9 cellular contexts compared by ENCODE assay signal in the genomic region with DNA sequence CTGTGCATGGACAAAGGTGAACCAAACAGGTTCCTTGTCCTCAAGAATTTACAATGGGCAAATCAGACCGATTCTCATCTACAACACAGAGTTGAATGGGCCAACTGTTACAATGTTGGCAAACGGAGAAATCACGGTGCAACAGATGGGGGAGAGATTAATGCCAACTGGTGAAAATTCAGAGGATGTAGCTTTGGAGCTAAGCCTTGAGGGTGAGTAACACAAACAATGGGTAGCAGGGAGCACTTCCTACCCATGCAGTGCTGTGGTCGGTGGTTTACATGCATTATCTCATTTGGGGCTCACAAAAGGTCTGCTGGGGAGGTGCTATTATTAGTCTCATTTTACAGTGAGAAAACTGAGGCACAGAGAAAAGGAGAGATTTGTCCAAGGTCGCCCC. TPM values are rescaled to one million over a fixed set of nuclear protein-coding genes. Genes with fewer than 3 reads are reported as not detected.
DNase-seq lines count a peak whose midpoint lies in the region; ATAC-seq and TF ChIP-seq lines count a peak whose summit lies in the region.
"Had no signal": no experiment of that assay in that cellular context is flagged by ENCODE, and none has a peak within 500 bp of the region (broad histone marks: within the 10 kb centered on the region; RNA-seq: fewer than 3 reads in every experiment).

No MANE protein-coding gene starts in this region.

- H2BK12ac ChIP-seq in trophoblast cell (ENCODE audit: low read length) = no peak overlapping the region

- no peak overlapping the region for H3K14ac ChIP-seq in trophoblast cell (ENCODE audit: low read length)

- no peak overlapping the region for H3K23ac ChIP-seq in trophoblast cell (ENCODE audit: low read length)

- H3K79me2 ChIP-seq in trophoblast cell (ENCODE audit: control insufficient read depth, insufficient read depth, low read length, poor library complexity) = no peaks in the 10 kb centered on the region

- no peaks in the 10 kb centered on the region for H3K9me3 Mint-ChIP-seq in MCF 10A (ENCODE audit: unreplicated experiment)
- no peaks in the 10 kb centered on the region for H3K9me3 Mint-ChIP-seq in central memory CD8-positive, alpha-beta T cell
- no peaks in the 10 kb centered on the region for H3K9me3 Mint-ChIP-seq in stimulated activated naive CD8-positive, alpha-beta T cell treated with anti-CD3 and anti-CD28 coated beads, Interleukin-15, amount 100 ng/mL, for 72 hours

- ATAC-seq in central memory CD8-positive, alpha-beta T cell (replicated peaks; ENCODE audit: extremely low read depth, poor library complexity, severe bottlenecking) = peak; percentile 34
- ATAC-seq in stimulated activated naive CD8-positive, alpha-beta T cell treated with anti-CD3 and anti-CD28 coated beads, Interleukin-15, amount 100 ng/mL, for 72 hours = peak; percentile 19
- ATAC-seq in HG03039 (IDR thresholded peaks at IDR 0.05; ENCODE audit: unreplicated experiment) (no peak), sciatic nerve (no peak)

- no peaks in the 10 kb centered on the region for H3K36me3 Mint-ChIP-seq in MCF 10A (ENCODE audit: insufficient read depth, unreplicated experiment)
- H3K36me3 Mint-ChIP-seq in central memory CD8-positive, alpha-beta T cell (ENCODE audit: insufficient read depth) = peaks cover 4% of the 10 kb centered on the region

- H2AFZ ChIP-seq in trophoblast cell (ENCODE audit: insufficient read depth, low read length, poor library complexity) = no peak overlapping the region

- H3K4me1 ChIP-seq in breast epithelium = no peaks in the 10 kb centered on the region
- peaks cover 13 to 25% of the 10 kb centered on the region in 2 experiments for H3K4me1 ChIP-seq in trophoblast cell (ENCODE audit: control insufficient read depth in 1 of 2, insufficient read depth in 2 of 2, low read length in 2 of 2)

- no peak overlapping the region for H2BK5ac ChIP-seq in trophoblast cell (ENCODE audit: low read depth, low read length, poor library complexity)

- H3K9ac ChIP-seq in trophoblast cell (ENCODE audit: low read length) = no peak overlapping the region

- TF ChIP-seq CTCF in MCF 10A (IDR thresholded peaks at IDR 0.05; ENCODE audit: unreplicated experiment) = no peak
- no peak for TF ChIP-seq CTCF in breast epithelium (IDR thresholded peaks at IDR 0.05)

- H3K36me3 ChIP-seq in breast epithelium = no peaks in the 10 kb centered on the region
- H3K36me3 ChIP-seq in trophoblast cell (ENCODE audit: control insufficient read depth in 1 of 2, insufficient read depth in 2 of 2, low read length in 2 of 2) = no peaks in the 10 kb centered on the region

- H3K79me1 ChIP-seq in trophoblast cell (ENCODE audit: low read length) = peaks cover 11% of the 10 kb centered on the region

- no peak overlapping the region for H4K12ac ChIP-seq in trophoblast cell (ENCODE audit: low read depth, low read length)

- CTCF ChIA-PET in MCF 10A (lab: Yijun Ruan, JAX) = interaction anchor here (0.6 to 1.3 kb wide), 4 partner anchors 10 to 60 kb away, joined by 4 read pairs; no protein-coding TSS in a partner anchor

- no peak overlapping the region for H4K8ac ChIP-seq in trophoblast cell (ENCODE audit: low read depth, low read length)

- H3K27ac ChIP-seq in breast epithelium (no peak overlapping the region), trophoblast cell (ENCODE audit: low read depth, low read length) (no peak overlapping the region)

- no peak overlapping the region for H3K18ac ChIP-seq in trophoblast cell (ENCODE audit: low read length)

- H3K27me3 ChIP-seq in breast epithelium = no peaks in the 10 kb centered on the region
- peaks cover 5% of the 10 kb centered on the region for H3K27me3 ChIP-seq in trophoblast cell (ENCODE audit: insufficient read depth, low read length)

- no peaks in the 10 kb centered on the region for H3K27me3 Mint-ChIP-seq in MCF 10A (ENCODE audit: insufficient read depth, unreplicated experiment)
- no peaks in the 10 kb centered on the region for H3K27me3 Mint-ChIP-seq in central memory CD8-positive, alpha-beta T cell
- no peaks in the 10 kb centered on the region for H3K27me3 Mint-ChIP-seq in stimulated activated naive CD8-positive, alpha-beta T cell treated with anti-CD3 and anti-CD28 coated beads, Interleukin-15, amount 100 ng/mL, for 72 hours

- POLR2A ChIA-PET in MCF 10A (lab: Yijun Ruan, JAX) = interaction anchor here (0.6 to 1.2 kb wide), 4 partner anchors 11 to 967 kb away, joined by 3 to 4 read pairs (median 4); no protein-coding TSS in a partner anchor

- H3K9me3 ChIP-seq in breast epithelium (peaks cover 0 to 6% of the 10 kb centered on the region in 2 donors), trophoblast cell (ENCODE audit: insufficient read depth, low read depth, low read length) (peaks cover 6% of the 10 kb centered on the region)

- H3K4ac ChIP-seq in trophoblast cell (ENCODE audit: low read depth, low read length) = no peak overlapping the region

- no CpG with 5 or more reads among the region's 5 CpGs for WGBS in trophoblast cell (ENCODE audit: extremely low coverage, insufficient coverage, insufficient read length)

- H3K4me3 ChIP-seq in breast epithelium (no peak overlapping the region), trophoblast cell (ENCODE audit: low read depth, low read length) (no peak overlapping the region)

- BruUV-seq in MCF 10A (replicated peaks; lab: Mats Ljungman, UMichigan) = no TSS peak

- H2AK5ac ChIP-seq in trophoblast cell (ENCODE audit: low read length) = no peak overlapping the region

- H3K4me3 Mint-ChIP-seq in MCF 10A (ENCODE audit: unreplicated experiment) = peak overlapping the region; percentile 66
- H3K4me3 Mint-ChIP-seq in central memory CD8-positive, alpha-beta T cell = peak overlapping the region; percentile 82
- H3K4me3 Mint-ChIP-seq in stimulated activated naive CD8-positive, alpha-beta T cell treated with anti-CD3 and anti-CD28 coated beads, Interleukin-15, amount 100 ng/mL, for 72 hours = peak overlapping the region; percentile 84 to 88

- peaks cover 22% of the 10 kb centered on the region for H3K4me1 Mint-ChIP-seq in MCF 10A (ENCODE audit: insufficient read depth, unreplicated experiment)
- peaks cover 47% of the 10 kb centered on the region for H3K4me1 Mint-ChIP-seq in central memory CD8-positive, alpha-beta T cell
- peaks cover 41% of the 10 kb centered on the region for H3K4me1 Mint-ChIP-seq in stimulated activated naive CD8-positive, alpha-beta T cell treated with anti-CD3 and anti-CD28 coated beads, Interleukin-15, amount 100 ng/mL, for 72 hours

- intact Hi-C loops in MCF 10A (cut with micrococcal nuclease) (loop anchor here (5.0 kb wide), 1 partner anchor 59 kb away; no protein-coding TSS in a partner anchor), breast epithelium (cut with DNase I; ENCODE audit: low total_unique reads) (no loop called here), sciatic nerve (cut with DNase I) (no loop called here)

- no peak overlapping the region for H3K4me2 ChIP-seq in trophoblast cell (ENCODE audit: low read length)

- no peak for TF ChIP-seq POLR2A in breast epithelium (IDR thresholded peaks at IDR 0.05)

- H3K27ac Mint-ChIP-seq in MCF 10A (ENCODE audit: low read depth, unreplicated experiment) = no peak overlapping the region
- H3K27ac Mint-ChIP-seq in central memory CD8-positive, alpha-beta T cell (ENCODE audit: low read depth) = peak overlapping the region; percentile 60
- peak overlapping the region; percentile 10 to 95 for H3K27ac Mint-ChIP-seq in stimulated activated naive CD8-positive, alpha-beta T cell treated with anti-CD3 and anti-CD28 coated beads, Interleukin-15, amount 100 ng/mL, for 72 hours

- H4K91ac ChIP-seq in trophoblast cell (ENCODE audit: low read depth, low read length) = no peak overlapping the region

- no peak for DNase-seq in MCF 10A (ENCODE audit: unreplicated experiment)
- DNase-seq in breast epithelium (ENCODE audit: low spot score in 2 of 2) = no peak
- peak; percentile 26 for DNase-seq in NCI-H82 treated with DMSO at 0.1 percent for 48 hours (lab: John Stamatoyannopoulos, UW; ENCODE audit: unreplicated experiment)
- DNase-seq in central memory CD8-positive, alpha-beta T cell (ENCODE audit: low spot score in 2 of 2) = no peak
- peak in 1 of 2 donors; percentile 30 for DNase-seq in stimulated activated naive CD8-positive, alpha-beta T cell treated with anti-CD3 and anti-CD28 coated beads, Interleukin-15, amount 100 ng/mL, for 72 hours
- DNase-seq in sciatic nerve (ENCODE audit: low spot score) = no peak
- no peak for DNase-seq in trophoblast cell
- DNase-seq: effector memory CD4-positive, alpha-beta T cell had no signal

- H2BK120ac ChIP-seq in trophoblast cell (ENCODE audit: insufficient read depth, low read length, poor library complexity) = no peak overlapping the region

RNA-seq across cellular contexts. Expression of gene NFE2L3, which starts 0.9 kb away (rescaled TPM):
- total RNA-seq in MCF 10A (2022) = 1.2 and 2.2 TPM in 2 replicates
- 1 to 10 TPM; 2.2 to 5.8 (median 4.9) TPM for total RNA-seq in breast epithelium
- 3.8 TPM for total RNA-seq in sciatic nerve
- 142 and 159 TPM in 2 replicates for polyA plus RNA-seq in trophoblast cell (2013)

RNA-seq across cellular contexts. Expression of gene HNRNPA2B1, which starts 49.5 kb away (rescaled TPM):
- total RNA-seq in MCF 10A (2022) (592 and 646 TPM in 2 replicates), breast epithelium (100 to 1,000 TPM; 168 to 324 (median 282) TPM), sciatic nerve (377 TPM)
- polyA plus RNA-seq in trophoblast cell (2013) = 576 and 608 TPM in 2 replicates

RNA-seq across cellular contexts. Expression of gene CBX3, which starts 50.4 kb away (rescaled TPM):
- total RNA-seq in MCF 10A (2022) (137 and 171 TPM in 2 replicates), breast epithelium (10 to 100 TPM; 88.0 to 98.3 (median 96.0) TPM), sciatic nerve (77.4 TPM)
- polyA plus RNA-seq in trophoblast cell (2013) = 270 TPM in 2 replicates

Comparison
In these comparisons a context has a peak if more than half of its experiments do, and no peak if none do; other contexts are left out.
1. ATAC-seq: peak in central memory CD8-positive, alpha-beta T cell (single experiment) and stimulated activated naive CD8-positive, alpha-beta T cell treated with anti-CD3 and anti-CD28 coated beads, Interleukin-15, amount 100 ng/mL, for 72 hours (single experiment); none in HG03039 (single experiment) and sciatic nerve (single experiment).
2. Peak in every context shown above with its lines, with median percentiles within 50 percentile points of each other: H3K4me3 Mint-ChIP-seq.